10 cellular contexts compared by ENCODE assay signal in the genomic region with DNA sequence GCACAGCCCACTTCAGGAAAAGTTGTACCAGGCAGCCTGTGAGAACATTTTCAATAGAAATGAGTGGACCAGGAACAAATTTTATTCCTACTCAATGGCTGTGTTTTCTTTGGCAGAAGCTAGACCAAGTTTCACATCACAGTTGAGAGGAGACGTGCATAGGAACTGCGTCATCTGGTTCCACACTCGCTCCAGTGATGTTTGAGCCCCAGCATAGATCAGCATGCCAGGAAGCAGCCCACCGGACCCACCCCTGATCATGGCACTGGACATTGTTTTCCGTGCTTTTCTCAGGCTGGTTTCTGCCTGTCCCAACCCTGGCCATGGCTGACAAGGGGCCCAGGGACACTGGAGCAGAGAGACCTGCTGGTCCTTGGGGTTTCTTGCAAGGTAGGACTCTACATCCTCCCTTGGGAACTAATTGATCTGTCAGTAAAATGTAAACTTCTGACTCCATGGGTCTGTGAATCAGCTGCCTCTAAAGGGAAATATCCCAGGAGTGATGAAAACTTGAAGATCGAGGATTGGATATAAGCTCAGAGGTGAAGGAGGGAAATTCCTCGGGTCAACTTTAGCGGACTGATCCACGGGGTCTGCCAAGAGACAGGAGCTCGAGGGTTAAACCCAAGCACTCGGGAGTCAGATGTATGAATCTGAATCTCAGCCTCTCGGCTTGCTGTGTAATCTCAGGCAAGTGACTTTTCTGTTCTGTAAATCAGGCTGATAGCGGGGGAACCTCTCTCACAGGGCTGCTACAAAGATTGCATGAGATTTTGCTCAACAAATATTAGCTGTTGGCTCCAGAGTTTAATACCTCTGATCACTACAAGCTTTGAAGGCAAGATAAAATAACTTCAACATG. TPM values are rescaled to one million over a fixed set of nuclear protein-coding genes. Genes with fewer than 3 reads are reported as not detected.
DNase-seq lines count a peak whose midpoint lies in the region; FAIRE-seq and TF ChIP-seq lines count a peak whose summit lies in the region.
"Had no signal": no experiment of that assay in that cellular context is flagged by ENCODE, and none has a peak within 500 bp of the region (broad histone marks: within the 10 kb centered on the region; RNA-seq: fewer than 3 reads in every experiment).

No MANE protein-coding gene starts in this region.

- no peak overlapping the region for H3K27ac Mint-ChIP-seq in activated CD4-positive, alpha-beta T cell treated with anti-CD3 and anti-CD28 coated beads, Interleukin-2, amount 10 ng/mL, durations not matched to agents 24 days and 14 days

- H3K36me3 ChIP-seq in ovary = no peaks in the 10 kb centered on the region

- peak; percentile 83 for DNase-seq in AG09319 (ENCODE audit: extremely low read depth, low read depth)
- peak; percentile 77 for DNase-seq in HTR-8/SVneo (ENCODE audit: insufficient read length, low spot score)
- DNase-seq in choroid plexus epithelial cell (ENCODE audit: low read depth) = peak; percentile 97
- DNase-seq in mesenteric fat pad (ENCODE audit: low spot score) = peak; percentile 82
- DNase-seq in activated CD4-positive, alpha-beta T cell treated with anti-CD3 and anti-CD28 coated beads, Interleukin-2, amount 10 ng/mL, durations not matched to agents 24 days and 14 days = no peak
- no peak for DNase-seq in NCI-H1105 treated with DMSO at 0.1 percent for 48 hours (lab: John Stamatoyannopoulos, UW)
- no peak for DNase-seq in ovary
- no peak for DNase-seq in putamen (ENCODE audit: low spot score)
- DNase-seq: activated gamma-delta T cell had no signal

- no peaks in the 10 kb centered on the region for H3K9me3 ChIP-seq in ovary

- peaks cover 8% of the 10 kb centered on the region for H3K4me1 ChIP-seq in ovary (ENCODE audit: insufficient read depth)

- intact Hi-C loops in activated CD4-positive, alpha-beta T cell treated with anti-CD3 and anti-CD28 coated beads, Interleukin-2, amount 10 ng/mL, durations not matched to agents 24 days and 14 days (cut with micrococcal nuclease) = no loop called here
- intact Hi-C loops in ovary (cut with DNase I) = no loop called here

- H3K27me3 Mint-ChIP-seq in activated CD4-positive, alpha-beta T cell treated with anti-CD3 and anti-CD28 coated beads, Interleukin-2, amount 10 ng/mL, durations not matched to agents 24 days and 14 days = peaks cover 5% of the 10 kb centered on the region

- no peaks in the 10 kb centered on the region for H3K9me3 Mint-ChIP-seq in activated CD4-positive, alpha-beta T cell treated with anti-CD3 and anti-CD28 coated beads, Interleukin-2, amount 10 ng/mL, durations not matched to agents 24 days and 14 days

- no peaks in the 10 kb centered on the region for H3K27me3 ChIP-seq in ovary

- peak overlapping the region; percentile 33 for H3K4me3 ChIP-seq in choroid plexus epithelial cell (ENCODE audit: low read depth, low read length)
- no peak overlapping the region for H3K4me3 ChIP-seq in ovary

- no peak for TF ChIP-seq POLR2A in ovary (IDR thresholded peaks at IDR 0.05)

- H3K4me3 Mint-ChIP-seq in activated CD4-positive, alpha-beta T cell treated with anti-CD3 and anti-CD28 coated beads, Interleukin-2, amount 10 ng/mL, durations not matched to agents 24 days and 14 days = no peak overlapping the region

- H3K36me3 Mint-ChIP-seq in activated CD4-positive, alpha-beta T cell treated with anti-CD3 and anti-CD28 coated beads, Interleukin-2, amount 10 ng/mL, durations not matched to agents 24 days and 14 days (ENCODE audit: low read depth) = no peaks in the 10 kb centered on the region

- peaks cover 4% of the 10 kb centered on the region for H3K4me1 Mint-ChIP-seq in activated CD4-positive, alpha-beta T cell treated with anti-CD3 and anti-CD28 coated beads, Interleukin-2, amount 10 ng/mL, durations not matched to agents 24 days and 14 days

- H3K27ac ChIP-seq in ovary = no peak overlapping the region

- TF ChIP-seq CTCF in AG09319 (IDR thresholded peaks at IDR 0.05; ENCODE audit: low read depth, low read length) (no peak), choroid plexus epithelial cell (conservative IDR thresholded peaks at IDR 0.05; ENCODE audit: low read depth, low read length) (no peak), ovary (IDR thresholded peaks at IDR 0.05) (no peak)

- WGBS in ovary, 3 donors = 44 to 56% (median 45%) methylated on average over 13 of the region's 13 CpGs

- no peak for TF ChIP-seq EP300 in ovary (IDR thresholded peaks at IDR 0.05)

- FAIRE-seq in HTR-8/SVneo (lab: Jason Lieb, UNC) = peak; percentile 94
- FAIRE-seq: D721Med had no signal

RNA-seq across cellular contexts. Expression of a gene that starts 35.7 kb away (rescaled TPM):
- total RNA-seq in mesenteric fat pad = not detected
- 18.0 and 18.2 TPM in 2 replicates for total RNA-seq in activated CD4-positive, alpha-beta T cell treated with anti-CD3 and anti-CD28 coated beads, Interleukin-2, amount 10 ng/mL, durations not matched to agents 24 days and 14 days
- total RNA-seq in ovary = 1 to 10 TPM in 1 of 7 donors, under 1 TPM in 2, not detected in 4; 0.20 to 1.8 (median 0.40) TPM
- under 1 TPM; 0.25 to 0.37 TPM for polyA plus RNA-seq in ovary

Comparison
In these comparisons a context has a peak if more than half of its experiments do, and no peak if none do; other contexts are left out.
1. DNase-seq: peak in AG09319 (single experiment), HTR-8/SVneo (single experiment), choroid plexus epithelial cell (single experiment) and mesenteric fat pad (single experiment); none in activated CD4-positive, alpha-beta T cell treated with anti-CD3 and anti-CD28 coated beads, Interleukin-2, amount 10 ng/mL, durations not matched to agents 24 days and 14 days (single experiment), NCI-H1105 treated with DMSO at 0.1 percent for 48 hours (single experiment), ovary (0 of 5) and putamen (single experiment).